Comparison of ENCODE assay signal across 1 cellular context in genomic region chr2:207202645-207203044, GRCh38.
TF ChIP-seq lines count a peak whose summit lies in the region.

No MANE protein-coding gene starts in this region.

TF ChIP-seq in A549, 52 proteins besides CTCF, POLR2A, EP300 and RAD21 (continued from another document):
- peak; percentile 94 for TF ChIP-seq REST (IDR thresholded peaks at IDR 0.05)
